ENCODE assay signal across 21 cellular contexts in the genomic region with DNA sequence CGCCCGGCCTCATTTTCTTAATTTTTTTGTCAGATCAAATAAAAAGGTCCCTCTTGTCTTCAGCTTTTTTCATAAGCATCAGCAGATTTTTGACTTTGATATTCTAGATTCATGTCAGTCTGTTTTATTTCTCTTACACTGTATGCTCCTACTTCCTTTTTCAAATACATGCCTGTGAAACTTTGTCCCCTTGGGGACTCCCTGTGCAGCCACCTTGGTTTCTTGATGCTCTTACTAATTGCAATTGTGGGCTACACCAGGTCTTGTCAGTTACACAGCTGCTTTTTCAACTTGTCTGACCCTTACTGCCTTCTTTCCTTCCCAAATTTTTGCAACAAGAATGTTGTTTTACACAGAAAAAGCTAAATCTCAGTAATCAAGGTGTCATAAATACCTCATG.
DNase-seq lines count a peak whose midpoint lies in the region; ATAC-seq and TF ChIP-seq lines count a peak whose summit lies in the region.
"Had no signal": no experiment of that assay in that cellular context is flagged by ENCODE, and none has a peak within 500 bp of the region (broad histone marks: within the 10 kb centered on the region; RNA-seq: fewer than 3 reads in every experiment).

No MANE protein-coding gene starts in this region.

- H3K9me3 ChIP-seq in tibial artery, result no peaks in the 10 kb centered on the region
- H3K9me3 ChIP-seq: BE2C had no signal

- no peaks in the 10 kb centered on the region for H3K36me3 ChIP-seq in tibial artery
- H3K36me3 ChIP-seq: BE2C, BLaER1 had no signal

- H3K4me1 ChIP-seq in tibial artery, result no peaks in the 10 kb centered on the region
- H3K4me1 ChIP-seq: BE2C had no signal

- TF ChIP-seq CTCF in tibial artery (IDR thresholded peaks at IDR 0.05), result no peak

- peak; percentile 57 for ATAC-seq in GM18511 (IDR thresholded peaks at IDR 0.05; ENCODE audit: unreplicated experiment)
- peak; percentile 65 for ATAC-seq in GM18909 (IDR thresholded peaks at IDR 0.05; ENCODE audit: poor library complexity, unreplicated experiment)
- ATAC-seq in GM21786 (IDR thresholded peaks at IDR 0.05; ENCODE audit: unreplicated experiment), result no peak

- no peak overlapping the region for H3K4me3 ChIP-seq in tibial artery
- H3K4me3 ChIP-seq: BLaER1 had no signal

- H3K27me3 ChIP-seq in tibial artery, result no peaks in the 10 kb centered on the region
- H3K27me3 ChIP-seq: BE2C, BLaER1 had no signal

- intact Hi-C loops in tibial artery (cut with DNase I; ENCODE audit: low total_unique reads), result no loop called here

- DNase-seq in SK-N-DZ (ENCODE audit: low spot score), result peak; percentile 45
- DNase-seq in tibial artery, result no peak
- no peak for DNase-seq in NCI-H748 treated with DMSO at 0.1 percent for 48 hours (lab: John Stamatoyannopoulos, UW)
- DNase-seq: 8988T; ACHN; BE2C; C1 segment of cervical spinal cord; CD4-positive, alpha-beta memory T cell; CD4-positive, CD25-positive, alpha-beta regulatory T cell; CD8-positive, alpha-beta memory T cell; COR-L47; DMS 273 treated with DMSO at 0.1 percent for 48 hours; DMS153; DMS53; DMS79; DND-41; GDM1 had no signal

- no peak overlapping the region for H3K27ac ChIP-seq in tibial artery
- H3K27ac ChIP-seq: BLaER1 had no signal
